ENCODE assay signal across 23 cellular contexts in the genomic region with DNA sequence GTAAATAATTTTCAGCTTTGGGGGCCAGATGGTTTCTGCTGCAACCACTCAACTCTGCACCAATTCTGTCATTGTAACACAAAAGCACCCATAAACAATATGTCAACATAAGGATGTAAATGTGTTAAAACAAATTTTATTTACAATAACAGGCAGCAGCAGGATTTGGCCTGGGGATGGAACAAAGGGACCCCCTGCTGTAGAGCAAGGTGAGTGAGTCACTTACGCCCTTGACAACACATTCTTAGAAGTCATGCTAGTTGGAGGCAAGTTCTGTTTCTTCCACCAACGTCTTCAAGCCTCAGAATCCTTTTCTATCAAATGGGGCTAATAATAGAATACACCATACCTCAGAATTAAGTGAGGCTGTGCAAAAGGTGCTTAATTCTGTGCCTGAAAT.
DNase-seq lines count a peak whose midpoint lies in the region.
"Had no signal": no experiment of that assay in that cellular context is flagged by ENCODE, and none has a peak within 500 bp of the region (broad histone marks: within the 10 kb centered on the region; RNA-seq: fewer than 3 reads in every experiment).

No MANE protein-coding gene starts in this region.

- no peaks in the 10 kb centered on the region for H3K36me3 ChIP-seq in NT2/D1 (ENCODE audit: insufficient read depth, insufficient read length, low read length)
- H3K36me3 ChIP-seq: BLaER1 treated with 17β-estradiol and CSF1 and Interleukin-3, amounts not matched to agents 10 nM and 100 nM; HAP-1 had no signal

- no peak overlapping the region for H3K4me3 ChIP-seq in NT2/D1 (ENCODE audit: insufficient read length, low read depth)
- H3K4me3 ChIP-seq: A549; BLaER1 treated with 17β-estradiol and CSF1 and Interleukin-3, amounts not matched to agents 10 nM and 100 nM; HAP-1; SK-N-MC had no signal

- H3K9me3 ChIP-seq in NT2/D1 (ENCODE audit: insufficient read depth, low read length), result no peaks in the 10 kb centered on the region
- H3K9me3 ChIP-seq: A549; BLaER1 treated with 17β-estradiol and CSF1 and Interleukin-3, amounts not matched to agents 10 nM and 100 nM; HAP-1 had no signal

- no peaks in the 10 kb centered on the region for H3K4me1 ChIP-seq in NT2/D1 (ENCODE audit: insufficient read depth, insufficient read length)
- H3K4me1 ChIP-seq: A549; BLaER1 treated with 17β-estradiol and CSF1 and Interleukin-3, amounts not matched to agents 10 nM and 100 nM; HAP-1 had no signal

- H3K9ac ChIP-seq in NT2/D1 (ENCODE audit: insufficient read length, low read depth), result no peak overlapping the region
- H3K9ac ChIP-seq: BLaER1 treated with 17β-estradiol and CSF1 and Interleukin-3, amounts not matched to agents 10 nM and 100 nM; KMS-11 had no signal

- peak; percentile 25 for DNase-seq in NCI-H748 (lab: John Stamatoyannopoulos, UW; ENCODE audit: unreplicated experiment)
- no peak for DNase-seq in NCI-H748 treated with DMSO at 0.1 percent for 48 hours (lab: John Stamatoyannopoulos, UW)
- peak; percentile 13 for DNase-seq in NT2/D1 (ENCODE audit: low read depth, low spot score)
- peak; percentile 14 for DNase-seq in iPS DF 4.7 (ENCODE audit: extremely low read depth, low spot score)
- DNase-seq in stimulated activated naive CD4-positive, alpha-beta T cell (lab: John Stamatoyannopoulos, UW), result no peak
- DNase-seq in RPMI8226, result no peak
- DNase-seq in NCI-H2227 (lab: John Stamatoyannopoulos, UW; ENCODE audit: unreplicated experiment), result no peak
- DNase-seq: AML-193; CD4-positive, alpha-beta T cell; DMS53; HFFc6; MM.1S; NCI-H146; NCI-H1930; NCI-H446; NCI-H524 treated with DMSO at 0.1 percent for 48 hours; SIG-M5; SW 1271 had no signal

- no peaks in the 10 kb centered on the region for H3K27me3 ChIP-seq in NT2/D1 (ENCODE audit: insufficient read depth, insufficient read length)
- H3K27me3 ChIP-seq: BLaER1 treated with 17β-estradiol and CSF1 and Interleukin-3, amounts not matched to agents 10 nM and 100 nM had no signal

Comparison
In these comparisons a context has a peak if more than half of its experiments do, and no peak if none do; other contexts are left out.
1. DNase-seq: peak in NCI-H748 (single experiment), NT2/D1 (single experiment) and iPS DF 4.7 (single experiment); none in NCI-H748 treated with DMSO at 0.1 percent for 48 hours (single experiment), stimulated activated naive CD4-positive, alpha-beta T cell (0 of 6), RPMI8226 (single experiment) and NCI-H2227 (single experiment).